Comparison of ENCODE assay signal across 1 cellular context in genomic region chr7:2758673-2759603, GRCh38.
A peak's percentile ranks its signal among the peaks of the same experiment; 100 is the strongest.
TF ChIP-seq lines count a peak whose summit lies in the region.

No MANE protein-coding gene starts in this region.

TF ChIP-seq in HEK293, 187 proteins besides CTCF, POLR2A, EP300 and RAD21 (continued from another document and continues in another):
- peak; percentile 86 for TF ChIP-seq ZBTB11 (tag by site-specific recombination; conservative IDR thresholded peaks at IDR 0.05; ENCODE audit: low read depth)
- no peak for TF ChIP-seq KLF10 (tag by site-specific recombination; IDR thresholded peaks at IDR 0.05)
- no peak; the same call in 1 of the 2 replicates for TF ChIP-seq ZNF146 (tag by site-specific recombination; IDR thresholded peaks at IDR 0.05)
- no peak for TF ChIP-seq ZNF112 (tag by site-specific recombination; IDR thresholded peaks at IDR 0.05)
- TF ChIP-seq, protein P1, sequence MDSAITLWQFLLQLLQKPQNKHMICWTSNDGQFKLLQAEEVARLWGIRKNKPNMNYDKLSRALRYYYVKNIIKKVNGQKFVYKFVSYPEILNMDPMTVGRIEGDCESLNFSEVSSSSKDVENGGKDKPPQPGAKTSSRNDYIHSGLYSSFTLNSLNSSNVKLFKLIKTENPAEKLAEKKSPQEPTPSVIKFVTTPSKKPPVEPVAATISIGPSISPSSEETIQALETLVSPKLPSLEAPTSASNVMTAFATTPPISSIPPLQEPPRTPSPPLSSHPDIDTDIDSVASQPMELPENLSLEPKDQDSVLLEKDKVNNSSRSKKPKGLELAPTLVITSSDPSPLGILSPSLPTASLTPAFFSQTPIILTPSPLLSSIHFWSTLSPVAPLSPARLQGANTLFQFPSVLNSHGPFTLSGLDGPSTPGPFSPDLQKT (IDR thresholded peaks at IDR 0.05; ENCODE audit: borderline replicate concordance, low read depth, low read length): no peak
- TF ChIP-seq ZBTB7A (tag by site-specific recombination; IDR thresholded peaks at IDR 0.05; ENCODE audit: low read depth): no peak
- peak; percentile 33; the same call in 1 of the 2 replicates for TF ChIP-seq ZNF366 (tag by site-specific recombination; conservative IDR thresholded peaks at IDR 0.05)
- no peak for TF ChIP-seq ZNF423 (tag by site-specific recombination; IDR thresholded peaks at IDR 0.05)
- TF ChIP-seq, protein P2, sequence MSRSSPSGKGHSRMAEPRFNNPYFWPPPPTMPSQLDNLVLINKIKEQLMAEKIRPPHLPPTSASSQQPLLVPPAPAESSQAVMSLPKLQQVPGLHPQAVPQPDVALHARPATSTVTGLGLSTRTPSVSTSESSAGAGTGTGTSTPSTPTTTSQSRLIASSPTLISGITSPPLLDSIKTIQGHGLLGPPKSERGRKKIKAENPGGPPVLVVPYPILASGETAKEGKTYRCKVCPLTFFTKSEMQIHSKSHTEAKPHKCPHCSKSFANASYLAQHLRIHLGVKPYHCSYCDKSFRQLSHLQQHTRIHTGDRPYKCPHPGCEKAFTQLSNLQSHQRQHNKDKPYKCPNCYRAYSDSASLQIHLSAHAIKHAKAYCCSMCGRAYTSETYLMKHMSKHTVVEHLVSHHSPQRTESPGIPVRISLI (tag by site-specific recombination; IDR thresholded peaks at IDR 0.05): no peak
- TF ChIP-seq, protein P3, sequence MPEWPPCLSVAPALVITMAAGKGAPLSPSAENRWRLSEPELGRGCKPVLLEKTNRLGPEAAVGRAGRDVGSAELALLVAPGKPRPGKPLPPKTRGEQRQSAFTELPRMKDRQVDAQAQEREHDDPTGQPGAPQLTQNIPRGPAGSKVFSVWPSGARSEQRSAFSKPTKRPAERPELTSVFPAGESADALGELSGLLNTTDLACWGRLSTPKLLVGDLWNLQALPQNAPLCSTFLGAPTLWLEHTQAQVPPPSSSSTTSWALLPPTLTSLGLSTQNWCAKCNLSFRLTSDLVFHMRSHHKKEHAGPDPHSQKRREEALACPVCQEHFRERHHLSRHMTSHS (tag by site-specific recombination; IDR thresholded peaks at IDR 0.05): no peak
- TF ChIP-seq ZNF626 (tag by site-specific recombination; IDR thresholded peaks at IDR 0.05): no peak
- TF ChIP-seq ZNF514 (tag by site-specific recombination; IDR thresholded peaks at IDR 0.05): no peak
- TF ChIP-seq AEBP2 (tag by site-specific recombination; IDR thresholded peaks at IDR 0.05; ENCODE audit: borderline replicate concordance): 0 out of 2 replicates have a peak, but pooled peaks have one; percentile 79
- no peak for TF ChIP-seq KLF17 (tag by site-specific recombination; IDR thresholded peaks at IDR 0.05)
- no peak for TF ChIP-seq ZNF658 (tag by site-specific recombination; IDR thresholded peaks at IDR 0.05)
- TF ChIP-seq KLF9 (tag by site-specific recombination; IDR thresholded peaks at IDR 0.05; ENCODE audit: low read depth): no peak
- no peak for TF ChIP-seq ZNF155 (tag by site-specific recombination; IDR thresholded peaks at IDR 0.05)
- no peak for TF ChIP-seq SCRT1 (tag by site-specific recombination; IDR thresholded peaks at IDR 0.05; ENCODE audit: borderline replicate concordance)
- TF ChIP-seq, protein P4, sequence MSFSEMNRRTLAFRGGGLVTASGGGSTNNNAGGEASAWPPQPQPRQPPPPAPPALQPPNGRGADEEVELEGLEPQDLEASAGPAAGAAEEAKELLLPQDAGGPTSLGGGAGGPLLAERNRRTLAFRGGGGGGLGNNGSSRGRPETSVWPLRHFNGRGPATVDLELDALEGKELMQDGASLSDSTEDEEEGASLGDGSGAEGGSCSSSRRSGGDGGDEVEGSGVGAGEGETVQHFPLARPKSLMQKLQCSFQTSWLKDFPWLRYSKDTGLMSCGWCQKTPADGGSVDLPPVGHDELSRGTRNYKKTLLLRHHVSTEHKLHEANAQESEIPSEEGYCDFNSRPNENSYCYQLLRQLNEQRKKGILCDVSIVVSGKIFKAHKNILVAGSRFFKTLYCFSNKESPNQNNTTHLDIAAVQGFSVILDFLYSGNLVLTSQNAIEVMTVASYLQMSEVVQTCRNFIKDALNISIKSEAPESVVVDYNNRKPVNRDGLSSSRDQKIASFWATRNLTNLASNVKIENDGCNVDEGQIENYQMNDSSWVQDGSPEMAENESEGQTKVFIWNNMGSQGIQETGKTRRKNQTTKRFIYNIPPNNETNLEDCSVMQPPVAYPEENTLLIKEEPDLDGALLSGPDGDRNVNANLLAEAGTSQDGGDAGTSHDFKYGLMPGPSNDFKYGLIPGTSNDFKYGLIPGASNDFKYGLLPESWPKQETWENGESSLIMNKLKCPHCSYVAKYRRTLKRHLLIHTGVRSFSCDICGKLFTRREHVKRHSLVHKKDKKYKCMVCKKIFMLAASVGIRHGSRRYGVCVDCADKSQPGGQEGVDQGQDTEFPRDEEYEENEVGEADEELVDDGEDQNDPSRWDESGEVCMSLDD (tag by site-specific recombination; IDR thresholded peaks at IDR 0.05): no peak
- no peak for TF ChIP-seq ZNF335 (tag by site-specific recombination; conservative IDR thresholded peaks at IDR 0.05)
- no peak for TF ChIP-seq ZBTB17 (tag by site-specific recombination; IDR thresholded peaks at IDR 0.05)
- TF ChIP-seq PRDM10 (tag by site-specific recombination; IDR thresholded peaks at IDR 0.05): no peak
- no peak for TF ChIP-seq ZFP69B (tag by site-specific recombination; IDR thresholded peaks at IDR 0.05)
- TF ChIP-seq ZNF623 (tag by site-specific recombination; IDR thresholded peaks at IDR 0.05): peak; percentile 82
- no peak for TF ChIP-seq ZNF501 (tag by site-specific recombination; IDR thresholded peaks at IDR 0.05)
- TF ChIP-seq ZNF391 (tag by site-specific recombination; IDR thresholded peaks at IDR 0.05; ENCODE audit: borderline replicate concordance, low read depth): no peak
- peak; percentile 78 for TF ChIP-seq ZBTB8A (tag by site-specific recombination; IDR thresholded peaks at IDR 0.05)
- TF ChIP-seq ZNF791 (tag by site-specific recombination; IDR thresholded peaks at IDR 0.05): peak; percentile 42; the same call in 1 of the 2 replicates
- no peak for TF ChIP-seq ZNF830 (tag by site-specific recombination; IDR thresholded peaks at IDR 0.05; ENCODE audit: low read depth)
- TF ChIP-seq ZNF843 (tag by site-specific recombination; IDR thresholded peaks at IDR 0.05): no peak
- no peak for TF ChIP-seq GFI1B (tag by site-specific recombination; IDR thresholded peaks at IDR 0.05)
- TF ChIP-seq ZNF433 (tag by site-specific recombination; IDR thresholded peaks at IDR 0.05; ENCODE audit: low read depth): peak; percentile 85
- peak; percentile 49; the same call in 1 of the 2 replicates for TF ChIP-seq RBAK (tag by site-specific recombination; IDR thresholded peaks at IDR 0.05)
- TF ChIP-seq ZNF654 (tag by site-specific recombination; IDR thresholded peaks at IDR 0.05; ENCODE audit: low read depth): peak; percentile 43
- TF ChIP-seq YY1 (tag by site-specific recombination; IDR thresholded peaks at IDR 0.05): no peak
- no peak for TF ChIP-seq ZNF184 (tag by site-specific recombination; IDR thresholded peaks at IDR 0.05)
- no peak for TF ChIP-seq HOXD13 (CRISPR knock-in tag; IDR thresholded peaks at IDR 0.05; ENCODE audit: borderline replicate concordance)
- TF ChIP-seq, protein P5, sequence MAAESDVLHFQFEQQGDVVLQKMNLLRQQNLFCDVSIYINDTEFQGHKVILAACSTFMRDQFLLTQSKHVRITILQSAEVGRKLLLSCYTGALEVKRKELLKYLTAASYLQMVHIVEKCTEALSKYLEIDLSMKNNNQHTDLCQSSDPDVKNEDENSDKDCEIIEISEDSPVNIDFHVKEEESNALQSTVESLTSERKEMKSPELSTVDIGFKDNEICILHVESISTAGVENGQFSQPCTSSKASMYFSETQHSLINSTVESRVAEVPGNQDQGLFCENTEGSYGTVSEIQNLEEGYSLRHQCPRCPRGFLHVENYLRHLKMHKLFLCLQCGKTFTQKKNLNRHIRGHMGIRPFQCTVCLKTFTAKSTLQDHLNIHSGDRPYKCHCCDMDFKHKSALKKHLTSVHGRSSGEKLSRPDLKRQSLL (tag by site-specific recombination; IDR thresholded peaks at IDR 0.05): no peak
- no peak for TF ChIP-seq ZNF404 (tag by site-specific recombination; IDR thresholded peaks at IDR 0.05)
- peak; percentile 86; the same call in 1 of the 2 replicates for TF ChIP-seq ZNF560 (tag by site-specific recombination; IDR thresholded peaks at IDR 0.05; ENCODE audit: borderline replicate concordance)
- no peak for TF ChIP-seq ZNF521 (tag by site-specific recombination; IDR thresholded peaks at IDR 0.05)
- TF ChIP-seq BCL11B (tag by site-specific recombination; IDR thresholded peaks at IDR 0.05; ENCODE audit: low read depth): no peak
- TF ChIP-seq, protein P6, sequence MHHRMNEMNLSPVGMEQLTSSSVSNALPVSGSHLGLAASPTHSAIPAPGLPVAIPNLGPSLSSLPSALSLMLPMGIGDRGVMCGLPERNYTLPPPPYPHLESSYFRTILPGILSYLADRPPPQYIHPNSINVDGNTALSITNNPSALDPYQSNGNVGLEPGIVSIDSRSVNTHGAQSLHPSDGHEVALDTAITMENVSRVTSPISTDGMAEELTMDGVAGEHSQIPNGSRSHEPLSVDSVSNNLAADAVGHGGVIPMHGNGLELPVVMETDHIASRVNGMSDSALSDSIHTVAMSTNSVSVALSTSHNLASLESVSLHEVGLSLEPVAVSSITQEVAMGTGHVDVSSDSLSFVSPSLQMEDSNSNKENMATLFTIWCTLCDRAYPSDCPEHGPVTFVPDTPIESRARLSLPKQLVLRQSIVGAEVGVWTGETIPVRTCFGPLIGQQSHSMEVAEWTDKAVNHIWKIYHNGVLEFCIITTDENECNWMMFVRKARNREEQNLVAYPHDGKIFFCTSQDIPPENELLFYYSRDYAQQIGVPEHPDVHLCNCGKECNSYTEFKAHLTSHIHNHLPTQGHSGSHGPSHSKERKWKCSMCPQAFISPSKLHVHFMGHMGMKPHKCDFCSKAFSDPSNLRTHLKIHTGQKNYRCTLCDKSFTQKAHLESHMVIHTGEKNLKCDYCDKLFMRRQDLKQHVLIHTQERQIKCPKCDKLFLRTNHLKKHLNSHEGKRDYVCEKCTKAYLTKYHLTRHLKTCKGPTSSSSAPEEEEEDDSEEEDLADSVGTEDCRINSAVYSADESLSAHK (tag by site-specific recombination; IDR thresholded peaks at IDR 0.05): no peak
- TF ChIP-seq ZBTB21 (tag by site-specific recombination; IDR thresholded peaks at IDR 0.05): peak; percentile 46; the same call in 1 of the 2 replicates
- TF ChIP-seq ZNF121 (tag by site-specific recombination; IDR thresholded peaks at IDR 0.05): no peak
- TF ChIP-seq GLIS1 (tag by site-specific recombination; IDR thresholded peaks at IDR 0.05): no peak
